Comparison of ENCODE assay signal across 9 cellular contexts in the genomic region with DNA sequence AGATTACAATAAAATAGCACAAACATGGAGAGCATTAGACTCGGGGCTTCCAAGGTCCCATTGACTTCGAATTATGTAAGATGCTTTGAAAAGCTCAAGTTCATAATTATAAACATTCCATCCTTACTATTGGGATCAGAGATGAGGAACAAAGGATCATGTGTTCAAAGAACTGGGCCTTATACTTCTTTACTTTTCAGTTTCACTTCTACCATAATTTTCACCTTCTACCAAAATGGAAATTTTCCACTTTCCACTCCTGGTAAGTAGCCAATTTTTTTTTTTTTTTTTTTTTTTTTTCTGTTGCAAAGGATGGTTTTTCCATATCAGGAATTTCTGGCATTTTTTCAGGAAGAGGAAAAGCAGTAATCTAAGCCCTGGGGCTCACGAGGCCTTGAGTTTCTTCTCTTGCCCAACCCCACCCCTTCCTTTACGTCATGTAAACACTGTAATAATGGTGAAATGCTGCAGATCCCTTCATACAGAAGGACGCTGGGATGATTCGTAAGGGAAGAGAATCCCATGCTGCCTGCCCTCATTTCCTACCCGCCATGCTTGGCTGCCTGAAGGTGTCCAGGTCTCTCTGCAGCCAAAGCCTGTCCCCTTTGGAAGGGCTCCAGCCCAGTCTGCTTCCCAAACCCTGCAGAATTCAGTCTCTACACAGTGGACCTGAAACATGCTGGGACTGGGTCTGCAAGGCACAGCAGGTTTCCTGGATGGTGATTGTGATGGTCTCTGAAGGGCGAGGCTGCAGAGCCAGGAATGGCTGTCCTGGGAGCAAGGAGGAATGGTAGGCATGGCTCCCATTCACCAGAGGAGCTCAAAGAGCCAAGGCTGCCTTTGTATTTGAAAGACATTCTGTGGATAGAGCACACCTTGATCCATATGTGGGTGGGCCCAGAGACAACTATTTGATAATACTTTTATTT. TPM values are rescaled to one million over a fixed set of nuclear protein-coding genes. Genes with fewer than 3 reads are reported as not detected.
DNase-seq lines count a peak whose midpoint lies in the region; ATAC-seq, FAIRE-seq and TF ChIP-seq lines count a peak whose summit lies in the region.
"Had no signal": no experiment of that assay in that cellular context is flagged by ENCODE, and none has a peak within 500 bp of the region (broad histone marks: within the 10 kb centered on the region; RNA-seq: fewer than 3 reads in every experiment).

No MANE protein-coding gene starts in this region.

- no peak for TF ChIP-seq CTCF in pancreas (IDR thresholded peaks at IDR 0.05)

- FAIRE-seq in pancreas (lab: Jason Lieb, UNC): peak; percentile 37

- H3K4me1 ChIP-seq in adipocyte (ENCODE audit: control insufficient read depth, insufficient read depth, low read length): peaks cover 9% of the 10 kb centered on the region
- H3K4me1 ChIP-seq in pancreas: no peaks in the 10 kb centered on the region

- H3K27me3 ChIP-seq in adipocyte (replicated peaks; ENCODE audit: control insufficient read depth, insufficient read depth, low read length): no peaks in the 10 kb centered on the region
- no peaks in the 10 kb centered on the region for H3K27me3 ChIP-seq in pancreas

- no peak overlapping the region for H3K9ac ChIP-seq in adipocyte (ENCODE audit: low read length)

- H3K4me3 ChIP-seq in adipocyte (ENCODE audit: low read length) (no peak overlapping the region), pancreas (no peak overlapping the region)

- H3K27ac ChIP-seq in pancreas: peak overlapping the region in 1 of 4 donors; percentile 47

- 68 to 76% methylated on average over 8 of the region's 8 CpGs for WGBS in pancreas, 2 donors

- intact Hi-C loops in pancreas (cut with DNase I): no loop called here

- H3K9me3 ChIP-seq in adipocyte (ENCODE audit: control insufficient read depth, low read length): no peaks in the 10 kb centered on the region
- H3K9me3 ChIP-seq in pancreas: no peaks in the 10 kb centered on the region

- DNase-seq in CD1c-positive myeloid dendritic cell (ENCODE audit: extremely low spot score) (peak; percentile 6), adipocyte (ENCODE audit: low read depth) (peak; percentile 33), globus pallidus (ENCODE audit: low spot score) (peak; percentile 24), pancreas (no peak), NCI-H524 (lab: John Stamatoyannopoulos, UW) (no peak), glomerular visceral epithelial cell (ENCODE audit: extremely low spot score) (no peak), kidney glomerular epithelial cell (lab: John Stamatoyannopoulos, UW) (no peak)
- DNase-seq: NCI-H1694 treated with DMSO at 0.1 percent for 48 hours had no signal

- H3K36me3 ChIP-seq in adipocyte (ENCODE audit: control insufficient read depth, insufficient read depth, low read length, severe bottlenecking) (no peaks in the 10 kb centered on the region), pancreas (no peaks in the 10 kb centered on the region)

- ATAC-seq in pancreas (peak in 3 of 4 donors; percentile 51 to 78 (median 52)), HG02870 (IDR thresholded peaks at IDR 0.05; ENCODE audit: unreplicated experiment) (no peak)

RNA-seq across cellular contexts. Expression of a gene that starts 56.9 kb away (rescaled TPM):
- total RNA-seq in pancreas: under 1 TPM; 0.23 to 0.89 (median 0.42) TPM
- 1 to 10 TPM in 1 of 2 donors, under 1 TPM in 1; 0.46 to 1.0 TPM for polyA plus RNA-seq in pancreas

Comparison
In these comparisons a context has a peak if more than half of its experiments do, and no peak if none do; other contexts are left out.
1. DNase-seq: peak in CD1c-positive myeloid dendritic cell (single experiment), adipocyte (single experiment) and globus pallidus (single experiment); none in pancreas (0 of 6), NCI-H524 (0 of 2), glomerular visceral epithelial cell (single experiment) and kidney glomerular epithelial cell (single experiment).